Comparison of ENCODE assay signal across 1 cellular context in the genomic region with DNA sequence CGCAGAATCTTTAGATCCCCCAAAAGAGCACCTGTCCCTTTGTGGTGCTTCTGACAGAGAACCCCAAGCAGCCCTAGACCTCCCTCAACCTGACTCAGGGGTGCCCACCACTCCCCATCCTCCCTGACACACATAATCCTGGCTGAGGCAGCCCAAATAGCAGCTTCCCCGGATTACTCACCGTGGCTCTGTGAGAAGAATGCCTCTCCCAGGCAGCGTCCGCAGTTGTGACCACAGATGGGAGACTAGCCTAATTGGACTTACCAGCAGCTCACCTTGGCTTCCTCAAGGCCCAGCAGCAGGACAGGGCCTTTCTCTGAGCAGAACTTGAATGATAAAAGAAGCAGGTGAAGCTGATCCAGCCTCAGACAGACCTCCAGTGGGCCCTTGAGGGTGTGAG.
TF ChIP-seq lines count a peak whose summit lies in the region.

No MANE protein-coding gene starts in this region.

TF ChIP-seq in K562, 482 proteins besides CTCF, POLR2A, EP300 and RAD21:
- TF ChIP-seq ATF7 (IDR thresholded peaks at IDR 0.05) (no peak), BRD9 (IDR thresholded peaks at IDR 0.05; ENCODE audit: low read depth, partially characterized antibody) (no peak), ARNT (IDR thresholded peaks at IDR 0.05) (no peak), ZNF280B (CRISPR knock-in tag; IDR thresholded peaks at IDR 0.05) (no peak), NBN (IDR thresholded peaks at IDR 0.05; ENCODE audit: low read depth) (no peak), ZNF436 (CRISPR knock-in tag; IDR thresholded peaks at IDR 0.05) (no peak), MCM7 (IDR thresholded peaks at IDR 0.05) (no peak), ZKSCAN8 (CRISPR knock-in tag; IDR thresholded peaks at IDR 0.05) (no peak), BHLHE40 (IDR thresholded peaks at IDR 0.05; ENCODE audit: low read length) (no peak), SMARCA5 (IDR thresholded peaks at IDR 0.05) (no peak), SMARCA4 (IDR thresholded peaks at IDR 0.05) (no peak), CREB1 (IDR thresholded peaks at IDR 0.05) (no peak), CREB1 (CRISPR knock-in tag; IDR thresholded peaks at IDR 0.05) (no peak), DEAF1 (CRISPR knock-in tag; IDR thresholded peaks at IDR 0.05) (no peak), CCNT2 (IDR thresholded peaks at IDR 0.05; ENCODE audit: borderline replicate concordance, extremely low read depth, insufficient read length, low read depth, low read length) (no peak)
- TF ChIP-seq, protein P1, sequence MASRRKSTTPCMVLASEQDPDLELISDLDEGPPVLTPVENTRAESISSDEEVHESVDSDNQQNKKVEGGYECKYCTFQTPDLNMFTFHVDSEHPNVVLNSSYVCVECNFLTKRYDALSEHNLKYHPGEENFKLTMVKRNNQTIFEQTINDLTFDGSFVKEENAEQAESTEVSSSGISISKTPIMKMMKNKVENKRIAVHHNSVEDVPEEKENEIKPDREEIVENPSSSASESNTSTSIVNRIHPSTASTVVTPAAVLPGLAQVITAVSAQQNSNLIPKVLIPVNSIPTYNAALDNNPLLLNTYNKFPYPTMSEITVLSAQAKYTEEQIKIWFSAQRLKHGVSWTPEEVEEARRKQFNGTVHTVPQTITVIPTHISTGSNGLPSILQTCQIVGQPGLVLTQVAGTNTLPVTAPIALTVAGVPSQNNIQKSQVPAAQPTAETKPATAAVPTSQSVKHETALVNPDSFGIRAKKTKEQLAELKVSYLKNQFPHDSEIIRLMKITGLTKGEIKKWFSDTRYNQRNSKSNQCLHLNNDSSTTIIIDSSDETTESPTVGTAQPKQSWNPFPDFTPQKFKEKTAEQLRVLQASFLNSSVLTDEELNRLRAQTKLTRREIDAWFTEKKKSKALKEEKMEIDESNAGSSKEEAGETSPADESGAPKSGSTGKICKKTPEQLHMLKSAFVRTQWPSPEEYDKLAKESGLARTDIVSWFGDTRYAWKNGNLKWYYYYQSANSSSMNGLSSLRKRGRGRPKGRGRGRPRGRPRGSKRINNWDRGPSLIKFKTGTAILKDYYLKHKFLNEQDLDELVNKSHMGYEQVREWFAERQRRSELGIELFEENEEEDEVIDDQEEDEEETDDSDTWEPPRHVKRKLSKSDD (conservative IDR thresholded peaks at IDR 0.05; ENCODE audit: low read length): no peak
